10 cellular contexts compared by ENCODE assay signal in genomic region chr10:75283150-75284096, GRCh38. TPM values are rescaled to one million over a fixed set of nuclear protein-coding genes. Genes with fewer than 3 reads are reported as not detected.
DNase-seq lines count a peak whose midpoint lies in the region; ATAC-seq and TF ChIP-seq lines count a peak whose summit lies in the region.
"Had no signal": no experiment of that assay in that cellular context is flagged by ENCODE, and none has a peak within 500 bp of the region (broad histone marks: within the 10 kb centered on the region; RNA-seq: fewer than 3 reads in every experiment).

No MANE protein-coding gene starts in this region.

- no peak for ATAC-seq in GM19035 (IDR thresholded peaks at IDR 0.05; ENCODE audit: unreplicated experiment)
- no peak for ATAC-seq in GM19324 (IDR thresholded peaks at IDR 0.05; ENCODE audit: low FRiP score, unreplicated experiment)
- ATAC-seq: activated CD8-positive, alpha-beta T cell treated with anti-CD3 and anti-CD28 coated beads, Interleukin-2, amount 10 ng/mL, durations not matched to agents 7 days and 5 days; HCT116 had no signal

- H3K4me1 Mint-ChIP-seq in mesothelial cell of epicardium, result peaks cover 61% of the 10 kb centered on the region

- WGBS in esophagus squamous epithelium, 2 donors, result 21% methylated on average over 17 of the region's 21 CpGs

- peaks cover 14 to 41% (median 29%) of the 10 kb centered on the region in 3 donors for H3K4me1 ChIP-seq in esophagus squamous epithelium

- TF ChIP-seq CTCF in AG09319 (IDR thresholded peaks at IDR 0.05; ENCODE audit: low read depth, low read length) (no peak), esophagus squamous epithelium (IDR thresholded peaks at IDR 0.05) (no peak), mesothelial cell of epicardium (IDR thresholded peaks at IDR 0.05; ENCODE audit: unreplicated experiment) (no peak)

- no peaks in the 10 kb centered on the region for H3K36me3 Mint-ChIP-seq in mesothelial cell of epicardium

- H3K27ac Mint-ChIP-seq in mesothelial cell of epicardium, result peak overlapping the region; percentile 92
- H3K27ac Mint-ChIP-seq: activated CD8-positive, alpha-beta T cell treated with anti-CD3 and anti-CD28 coated beads, Interleukin-2, amount 10 ng/mL, durations not matched to agents 7 days and 5 days had no signal

- peak; percentile 32 for DNase-seq in AG09319 (ENCODE audit: extremely low read depth, low read depth)
- DNase-seq in NCI-H2081 (lab: John Stamatoyannopoulos, UW), result peak; percentile 51 to 76
- DNase-seq in esophagus squamous epithelium (lab: John Stamatoyannopoulos, UW), result no peak
- peak in 1 of 2 experiments; percentile 61 for DNase-seq in mesothelial cell of epicardium (ENCODE audit: low spot score in 2 of 2, unreplicated experiment in 2 of 2)
- DNase-seq in stimulated activated CD8-positive, alpha-beta memory T cell treated with anti-CD3 and anti-CD28 coated beads, Interleukin-4, amount 100 ng/mL, for 48 hours, result no peak
- DNase-seq in MV-4-11 (lab: John Stamatoyannopoulos, UW), result no peak
- DNase-seq: activated CD8-positive, alpha-beta T cell treated with anti-CD3 and anti-CD28 coated beads, Interleukin-2, amount 10 ng/mL, durations not matched to agents 7 days and 5 days had no signal

- peak overlapping the region in 3 of 4 donors; percentile 14 to 27 (median 21) for H3K4me3 ChIP-seq in esophagus squamous epithelium

- peaks cover 14% of the 10 kb centered on the region for H3K27me3 Mint-ChIP-seq in mesothelial cell of epicardium (ENCODE audit: low read depth)

- H3K9me3 Mint-ChIP-seq in mesothelial cell of epicardium, result peaks cover 6% of the 10 kb centered on the region

- H3K36me3 ChIP-seq in esophagus squamous epithelium, result peaks cover 0 to 3% (median 0%) of the 10 kb centered on the region in 3 donors

- peak overlapping the region; percentile 48 for H3K4me3 Mint-ChIP-seq in mesothelial cell of epicardium
- H3K4me3 Mint-ChIP-seq: activated CD8-positive, alpha-beta T cell treated with anti-CD3 and anti-CD28 coated beads, Interleukin-2, amount 10 ng/mL, durations not matched to agents 7 days and 5 days had no signal

- TF ChIP-seq POLR2A in esophagus squamous epithelium (IDR thresholded peaks at IDR 0.05), result peak in 1 of 4 donors; percentile 51

- H3K27ac ChIP-seq in esophagus squamous epithelium, result peak overlapping the region; percentile 67 to 90 (median 80)

- intact Hi-C loops in esophagus squamous epithelium (cut with DNase I), result no loop called here

- H3K27me3 ChIP-seq in esophagus squamous epithelium, result no peaks in the 10 kb centered on the region

- no peaks in the 10 kb centered on the region for H3K9me3 ChIP-seq in esophagus squamous epithelium

RNA-seq across cellular contexts. Expression of gene COMTD1, which starts 47.7 kb away (rescaled TPM):
- 100 to 1,000 TPM in 3 of 4 donors, 10 to 100 TPM in 1; 87.8 to 139 (median 111) TPM for total RNA-seq in esophagus squamous epithelium
- total RNA-seq in mesothelial cell of epicardium, result 13.9 to 14.7 TPM (median 13.9 TPM) in 3 replicates

Comparison
In these comparisons a context has a peak if more than half of its experiments do, and no peak if none do; other contexts are left out.
1. DNase-seq: peak in AG09319 (single experiment) and NCI-H2081 (2 of 2); none in esophagus squamous epithelium (single experiment), stimulated activated CD8-positive, alpha-beta memory T cell treated with anti-CD3 and anti-CD28 coated beads, Interleukin-4, amount 100 ng/mL, for 48 hours (single experiment) and MV-4-11 (single experiment).